Comparison of ENCODE assay signal across 1 cellular context in genomic region chr1:94962745-94963265, GRCh38.
TF ChIP-seq lines count a peak whose summit lies in the region.

No MANE protein-coding gene starts in this region.

TF ChIP-seq in SK-N-SH treated with all-trans-retinoic acid at 6 μM for 48 hours, 23 proteins besides CTCF, POLR2A, EP300 and RAD21 (continued from another document):
- TF ChIP-seq POU6F1 (CRISPR knock-in tag; IDR thresholded peaks at IDR 0.05; ENCODE audit: borderline replicate concordance, low read depth) (no peak), TOX (CRISPR knock-in tag; IDR thresholded peaks at IDR 0.05; ENCODE audit: borderline replicate concordance) (no peak)
